In the genomic region with DNA sequence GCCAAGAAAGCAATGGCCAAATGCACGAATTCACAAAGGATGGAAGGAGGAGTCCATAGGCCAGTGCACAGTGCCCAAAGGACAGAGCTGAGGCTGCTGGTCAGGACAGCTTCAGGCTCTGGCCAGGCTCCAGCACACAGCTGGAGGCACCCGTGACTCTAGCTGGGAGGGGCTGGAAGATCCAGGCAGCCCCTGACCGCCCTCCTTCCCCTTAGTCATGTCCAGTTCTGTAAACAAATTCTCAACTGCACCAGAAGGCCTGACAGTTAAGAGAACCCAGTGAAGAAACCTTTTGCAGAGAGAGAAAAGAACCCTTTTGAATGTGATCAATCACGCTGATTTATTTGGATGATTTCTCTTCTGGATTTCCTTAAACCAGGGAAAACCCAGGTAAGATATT, we compare ENCODE assay signal across 10 cellular contexts. TPM values are rescaled to one million over a fixed set of nuclear protein-coding genes. Genes with fewer than 3 reads are reported as not detected.
DNase-seq lines count a peak whose midpoint lies in the region; ATAC-seq lines count a peak whose summit lies in the region.
"Had no signal": no experiment of that assay in that cellular context is flagged by ENCODE, and none has a peak within 500 bp of the region (broad histone marks: within the 10 kb centered on the region; RNA-seq: fewer than 3 reads in every experiment).

No MANE protein-coding gene starts in this region.

- no peaks in the 10 kb centered on the region for H3K9me3 ChIP-seq in aorta (ENCODE audit: control insufficient read depth, low read length)

- H3K27me3 ChIP-seq in aorta (ENCODE audit: control insufficient read depth in 1 of 2, insufficient read depth in 2 of 2, low read length in 1 of 2) = no peaks in the 10 kb centered on the region

- H3K27ac Mint-ChIP-seq in dendritic cell treated with granulocyte-macrophage colony-stimulating factor and Interleukin-4, amounts not matched to agents 40 ng/mL and 50 ng/mL, for 4 days = peak overlapping the region; percentile 50
- H3K27ac Mint-ChIP-seq: naive B cell had no signal

- peaks cover 6% of the 10 kb centered on the region for H3K27me3 Mint-ChIP-seq in dendritic cell treated with granulocyte-macrophage colony-stimulating factor and Interleukin-4, amounts not matched to agents 40 ng/mL and 50 ng/mL, for 4 days

- H3K9me3 Mint-ChIP-seq in dendritic cell treated with granulocyte-macrophage colony-stimulating factor and Interleukin-4, amounts not matched to agents 40 ng/mL and 50 ng/mL, for 4 days = no peaks in the 10 kb centered on the region
- H3K9me3 Mint-ChIP-seq: naive B cell had no signal

- no peak overlapping the region for H3K27ac ChIP-seq in aorta (ENCODE audit: low read depth in 1 of 2, low read length in 2 of 2)

- intact Hi-C loops in dendritic cell treated with granulocyte-macrophage colony-stimulating factor and Interleukin-4, amounts not matched to agents 40 ng/mL and 50 ng/mL, for 4 days (cut with micrococcal nuclease) = no loop called here
- intact Hi-C loops in aorta (cut with DNase I) = no loop called here

- ATAC-seq in aorta (ENCODE audit: low FRiP score) (peak; percentile 80), HG02571 (IDR thresholded peaks at IDR 0.05; ENCODE audit: unreplicated experiment) (no peak)

- DNase-seq in NCI-H748 (lab: John Stamatoyannopoulos, UW; ENCODE audit: unreplicated experiment) = peak; percentile 50
- no peak for DNase-seq in NCI-H748 treated with DMSO at 0.1 percent for 48 hours (lab: John Stamatoyannopoulos, UW)
- DNase-seq in lung microvascular endothelial cell (ENCODE audit: low read depth in 2 of 2) = peak; percentile 41 to 95
- peak; percentile 84 to 88 for DNase-seq in aorta
- DNase-seq in NCI-H1436 treated with DMSO at 0.1 percent for 48 hours (lab: John Stamatoyannopoulos, UW) = no peak
- DNase-seq in activated gamma-delta T cell treated with Interleukin-2 at 50 U/mL for 16 hours = no peak
- DNase-seq: activated CD8-positive, alpha-beta memory T cell treated with anti-CD3 and anti-CD28 coated beads for 24 hours; naive B cell had no signal

- peaks cover 6% of the 10 kb centered on the region for H3K4me1 Mint-ChIP-seq in dendritic cell treated with granulocyte-macrophage colony-stimulating factor and Interleukin-4, amounts not matched to agents 40 ng/mL and 50 ng/mL, for 4 days (ENCODE audit: low read depth)

- no peaks in the 10 kb centered on the region for H3K36me3 Mint-ChIP-seq in dendritic cell treated with granulocyte-macrophage colony-stimulating factor and Interleukin-4, amounts not matched to agents 40 ng/mL and 50 ng/mL, for 4 days (ENCODE audit: low read depth)
- H3K36me3 Mint-ChIP-seq: naive B cell had no signal

- H3K4me3 ChIP-seq in aorta (ENCODE audit: low read length in 2 of 2) = no peak overlapping the region

- no peaks in the 10 kb centered on the region for H3K4me1 ChIP-seq in aorta (ENCODE audit: control insufficient read depth in 1 of 2, insufficient read depth in 2 of 2, low read length in 2 of 2)

- no peak overlapping the region for H3K4me3 Mint-ChIP-seq in dendritic cell treated with granulocyte-macrophage colony-stimulating factor and Interleukin-4, amounts not matched to agents 40 ng/mL and 50 ng/mL, for 4 days
- H3K4me3 Mint-ChIP-seq: naive B cell had no signal

- H3K36me3 ChIP-seq in aorta (ENCODE audit: control insufficient read depth in 1 of 2, insufficient read depth in 2 of 2, low read length in 1 of 2) = no peaks in the 10 kb centered on the region

- WGBS in aorta, 2 donors = 67 to 72% methylated on average over 4 of the region's 4 CpGs

RNA-seq across cellular contexts. Expression of a gene that starts 7.7 kb away (rescaled TPM):
- total RNA-seq in lung microvascular endothelial cell = 152 and 217 TPM in 2 replicates
- 100 to 1,000 TPM; 182 to 226 TPM for total RNA-seq in aorta
- polyA plus RNA-seq in aorta = 100 to 1,000 TPM; 175 to 241 TPM

Comparison
In these comparisons a context has a peak if more than half of its experiments do, and no peak if none do; other contexts are left out.
1. DNase-seq: peak in NCI-H748 (single experiment), lung microvascular endothelial cell (2 of 2) and aorta (2 of 2); none in NCI-H748 treated with DMSO at 0.1 percent for 48 hours (single experiment), NCI-H1436 treated with DMSO at 0.1 percent for 48 hours (single experiment) and activated gamma-delta T cell treated with Interleukin-2 at 50 U/mL for 16 hours (single experiment).